In genomic region chr11:2420502-2421225, GRCh38 we compare ENCODE assay signal across 1 cellular context.
TF ChIP-seq lines count a peak whose summit lies in the region.

No MANE protein-coding gene starts in this region.

TF ChIP-seq in endothelial cell of umbilical vein, 7 proteins besides CTCF, POLR2A, EP300 and RAD21 (continued from another document):
- TF ChIP-seq FOS (IDR thresholded peaks at IDR 0.05; ENCODE audit: borderline replicate concordance, insufficient read depth, low read length) = no peak
- TF ChIP-seq MAX (IDR thresholded peaks at IDR 0.05; ENCODE audit: insufficient read depth, insufficient read length) = no peak
- no peak for TF ChIP-seq EZH2 (IDR thresholded peaks at IDR 0.05; ENCODE audit: borderline replicate concordance, low read depth, low read length, severe bottlenecking)
- no peak for TF ChIP-seq JUN (IDR thresholded peaks at IDR 0.05; ENCODE audit: borderline replicate concordance, insufficient read depth, insufficient read length, low read depth)
- TF ChIP-seq MYC (IDR thresholded peaks at IDR 0.05; ENCODE audit: low read depth, low read length) = no peak
- no peak for TF ChIP-seq POLR2AphosphoS5 (IDR thresholded peaks at IDR 0.05; ENCODE audit: insufficient read depth, low read depth, low read length)
TF ChIP-seq in endothelial cell of umbilical vein: peak in this region for 0.
